ENCODE assay signal across 27 cellular contexts in genomic region chr2:209713219-209713618, GRCh38. TPM values are rescaled to one million over a fixed set of nuclear protein-coding genes. Genes with fewer than 3 reads are reported as not detected.
"Had no signal": no experiment of that assay in that cellular context is flagged by ENCODE, and none has a peak within 500 bp of the region (broad histone marks: within the 10 kb centered on the region; RNA-seq: fewer than 3 reads in every experiment).

No MANE protein-coding gene starts in this region.

- H3K36me3 ChIP-seq: esophagus muscularis mucosa, gastrocnemius medialis, left lung, lower lobe of right lung had no signal

- H3K27me3 ChIP-seq: dorsolateral prefrontal cortex, esophagus muscularis mucosa, gastrocnemius medialis, heart right ventricle, left lung had no signal

- H3K27ac Mint-ChIP-seq: naive thymus-derived CD4-positive, alpha-beta T cell had no signal

- H3K4me3 ChIP-seq: coronary artery, dorsolateral prefrontal cortex, esophagus muscularis mucosa, gastrocnemius medialis, heart right ventricle, left lung, lower lobe of right lung had no signal

- H3K4me3 Mint-ChIP-seq: naive thymus-derived CD4-positive, alpha-beta T cell had no signal

- H3K9me3 Mint-ChIP-seq: naive thymus-derived CD4-positive, alpha-beta T cell had no signal

- DNase-seq: dermis blood vessel endothelial cell; dorsolateral prefrontal cortex; effector CD4-positive, alpha-beta T cell; effector memory CD4-positive, alpha-beta T cell; foreskin fibroblast; foreskin melanocyte; gastrocnemius medialis; glutamatergic neuron; head of caudate nucleus; heart right ventricle; hippocampal formation; left cardiac atrium; left lung; left ventricle myocardium superior; lower lobe of right lung; mesenchymal stem cell; midbrain; naive thymus-derived CD4-positive, alpha-beta T cell had no signal

- H3K4me1 ChIP-seq: esophagus muscularis mucosa, left lung, lower lobe of right lung had no signal

- ATAC-seq: gastrocnemius medialis; heart right ventricle; left cardiac atrium; left lung; left ventricle myocardium superior; lower lobe of right lung; naive thymus-derived CD4-positive, alpha-beta T cell had no signal

- FAIRE-seq: colon, endothelial cell of umbilical vein, keratinocyte had no signal

- H3K4me1 Mint-ChIP-seq: naive thymus-derived CD4-positive, alpha-beta T cell had no signal

- H3K9me3 ChIP-seq: esophagus muscularis mucosa, gastrocnemius medialis, heart right ventricle, left lung, lower lobe of right lung had no signal

- H3K27ac ChIP-seq: coronary artery, dorsolateral prefrontal cortex, esophagus muscularis mucosa, gastrocnemius medialis, heart right ventricle, left lung, lower lobe of right lung had no signal

RNA-seq across cellular contexts. Expression of gene UNC80, which starts 58.4 kb away (rescaled TPM):
- total RNA-seq: endothelial cell of umbilical vein; epithelial cell of proximal tubule; gastrocnemius medialis; kidney epithelial cell; left ventricle myocardium superior; lower lobe of right lung; mononuclear cell; naive thymus-derived CD4-positive, alpha-beta T cell had no signal
- polyA plus RNA-seq: endothelial cell of umbilical vein; fibroblast of lung; naive thymus-derived CD4-positive, alpha-beta T cell had no signal
